8 cellular contexts compared by ENCODE assay signal in genomic region chr6:108592371-108593337, GRCh38. TPM values are rescaled to one million over a fixed set of nuclear protein-coding genes. Genes with fewer than 3 reads are reported as not detected.
DNase-seq lines count a peak whose midpoint lies in the region; ATAC-seq and TF ChIP-seq lines count a peak whose summit lies in the region.

No MANE protein-coding gene starts in this region.

- H3K27ac Mint-ChIP-seq in activated CD4-positive, alpha-beta memory T cell treated with anti-CD3 and anti-CD28 coated beads, Interleukin-2, amount 10 ng/mL, durations not matched to agents 7 days and 5 days, result peak overlapping the region; percentile 13

- peak overlapping the region; percentile 81 to 90 (median 86) for H3K27ac ChIP-seq in sigmoid colon

- H3K36me3 Mint-ChIP-seq in activated CD4-positive, alpha-beta memory T cell treated with anti-CD3 and anti-CD28 coated beads, Interleukin-2, amount 10 ng/mL, durations not matched to agents 7 days and 5 days (ENCODE audit: low read depth), result peaks cover 8% of the 10 kb centered on the region

- WGBS in sigmoid colon, 2 donors, result 47 to 64% methylated on average over 10 of the region's 10 CpGs

- no peaks in the 10 kb centered on the region for H3K36me3 ChIP-seq in sigmoid colon

- ATAC-seq in GM21526 (IDR thresholded peaks at IDR 0.05; ENCODE audit: low FRiP score, unreplicated experiment), result peak; percentile 84

- TF ChIP-seq CTCF in fibroblast of mammary gland (conservative IDR thresholded peaks at IDR 0.05; ENCODE audit: control insufficient read depth, insufficient read depth, low read depth, low read length) (no peak), sigmoid colon (IDR thresholded peaks at IDR 0.05) (no peak)

- H3K27me3 Mint-ChIP-seq in activated CD4-positive, alpha-beta memory T cell treated with anti-CD3 and anti-CD28 coated beads, Interleukin-2, amount 10 ng/mL, durations not matched to agents 7 days and 5 days, result no peaks in the 10 kb centered on the region

- no peak for TF ChIP-seq POLR2A in sigmoid colon (IDR thresholded peaks at IDR 0.05)

- H3K9me3 Mint-ChIP-seq in activated CD4-positive, alpha-beta memory T cell treated with anti-CD3 and anti-CD28 coated beads, Interleukin-2, amount 10 ng/mL, durations not matched to agents 7 days and 5 days, result no peaks in the 10 kb centered on the region

- DNase-seq in GDM1 (lab: John Stamatoyannopoulos, UW) (peak; percentile 51), LHCN-M2 (ENCODE audit: low read depth) (peak; percentile 100), fibroblast of mammary gland (ENCODE audit: low read depth) (peak; percentile 94), sigmoid colon (peak; percentile 81), NCI-H524 treated with DMSO at 0.1 percent for 48 hours (lab: John Stamatoyannopoulos, UW) (no peak), NCI-H1930 (lab: John Stamatoyannopoulos, UW) (no peak)
- peak; percentile 70 for DNase-seq in activated CD4-positive, alpha-beta memory T cell treated with anti-CD3 and anti-CD28 coated beads, Interleukin-2, amount 10 ng/mL, durations not matched to agents 7 days and 5 days

- H3K9me3 ChIP-seq in sigmoid colon, result no peaks in the 10 kb centered on the region

- POLR2A ChIA-PET in activated CD4-positive, alpha-beta memory T cell treated with anti-CD3 and anti-CD28 coated beads, Interleukin-2, amount 10 ng/mL, durations not matched to agents 7 days and 5 days (lab: Charles Lee), result interaction anchor here (0.9 kb wide), 2 partner anchors 10 to 27 kb away, joined by 3 read pairs; no protein-coding TSS in a partner anchor

- H3K4me1 ChIP-seq in sigmoid colon, result peaks cover 2 to 100% (median 98%) of the 10 kb centered on the region in 4 donors

- peak in 2 of 4 donors; percentile 74 to 90 for TF ChIP-seq EP300 in sigmoid colon (IDR thresholded peaks at IDR 0.05)

- no peak overlapping the region for H3K4me3 Mint-ChIP-seq in activated CD4-positive, alpha-beta memory T cell treated with anti-CD3 and anti-CD28 coated beads, Interleukin-2, amount 10 ng/mL, durations not matched to agents 7 days and 5 days

- CTCF ChIA-PET in activated CD4-positive, alpha-beta memory T cell treated with anti-CD3 and anti-CD28 coated beads, Interleukin-2, amount 10 ng/mL, durations not matched to agents 7 days and 5 days (lab: Charles Lee), result interaction anchor here (0.6 to 1.5 kb wide), 2 partner anchors 122 to 746 kb away, joined by 3 read pairs; no protein-coding TSS in a partner anchor

- H3K27me3 ChIP-seq in sigmoid colon, result no peaks in the 10 kb centered on the region

- intact Hi-C loops in sigmoid colon (cut with DNase I), result loop anchor here (5.0 kb wide), 1 partner anchor 35 kb away; no protein-coding TSS in a partner anchor

- H3K4me3 ChIP-seq in fibroblast of mammary gland (ENCODE audit: control insufficient read depth, low read depth, low read length) (peak overlapping the region; percentile 5), sigmoid colon (no peak overlapping the region)

- H3K4me1 Mint-ChIP-seq in activated CD4-positive, alpha-beta memory T cell treated with anti-CD3 and anti-CD28 coated beads, Interleukin-2, amount 10 ng/mL, durations not matched to agents 7 days and 5 days, result peaks cover 59% of the 10 kb centered on the region

RNA-seq across cellular contexts. Expression of gene FOXO3, which starts 31.9 kb away (rescaled TPM):
- total RNA-seq in LHCN-M2 (2014; rRNA removed) (41.0 and 58.8 TPM in 2 replicates), sigmoid colon (10 to 100 TPM; 66.4 to 84.7 (median 78.8) TPM)
- 13.6 TPM for polyA plus RNA-seq in LHCN-M2 (2012)
- total RNA-seq in activated CD4-positive, alpha-beta memory T cell treated with anti-CD3 and anti-CD28 coated beads, Interleukin-2, amount 10 ng/mL, durations not matched to agents 7 days and 5 days, result 10 to 100 TPM; 19.1 to 19.3 TPM
- 10 to 100 TPM; 13.8 to 22.9 (median 19.7) TPM for polyA plus RNA-seq in sigmoid colon

Comparison
In these comparisons a context has a peak if more than half of its experiments do, and no peak if none do; other contexts are left out.
1. DNase-seq: peak in GDM1 (single experiment), LHCN-M2 (single experiment), activated CD4-positive, alpha-beta memory T cell treated with anti-CD3 and anti-CD28 coated beads, Interleukin-2, amount 10 ng/mL, durations not matched to agents 7 days and 5 days (single experiment), fibroblast of mammary gland (single experiment) and sigmoid colon (single experiment); none in NCI-H524 treated with DMSO at 0.1 percent for 48 hours (single experiment) and NCI-H1930 (0 of 2).